In the genomic region with DNA sequence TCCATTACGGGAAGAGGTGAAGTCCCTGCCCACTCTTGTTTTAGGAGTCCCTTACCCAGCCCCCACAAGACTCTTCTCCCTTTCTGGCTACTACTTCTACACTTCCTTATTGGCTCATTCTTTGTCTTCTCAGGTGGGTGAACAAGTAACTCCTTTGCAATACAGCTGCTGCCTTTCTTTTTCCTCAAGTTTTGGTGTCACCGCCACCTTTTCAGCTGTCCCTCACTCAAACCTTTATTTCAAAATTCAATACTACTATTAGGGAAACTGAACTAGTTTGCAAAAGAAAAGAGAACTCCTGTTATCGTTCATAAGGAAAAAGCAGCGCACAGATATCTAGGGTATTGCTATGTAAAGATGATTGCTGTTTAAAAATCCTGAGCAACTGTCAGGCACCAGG, we compare ENCODE assay signal across 1 cellular context.
A peak's percentile ranks its signal among the peaks of the same experiment; 100 is the strongest.
TF ChIP-seq lines count a peak whose summit lies in the region.

No MANE protein-coding gene starts in this region.

TF ChIP-seq in HepG2, 621 proteins besides CTCF, POLR2A, EP300 and RAD21:
- no peak for TF ChIP-seq ZNF33B (CRISPR knock-in tag; IDR thresholded peaks at IDR 0.05)
- TF ChIP-seq, protein P1, sequence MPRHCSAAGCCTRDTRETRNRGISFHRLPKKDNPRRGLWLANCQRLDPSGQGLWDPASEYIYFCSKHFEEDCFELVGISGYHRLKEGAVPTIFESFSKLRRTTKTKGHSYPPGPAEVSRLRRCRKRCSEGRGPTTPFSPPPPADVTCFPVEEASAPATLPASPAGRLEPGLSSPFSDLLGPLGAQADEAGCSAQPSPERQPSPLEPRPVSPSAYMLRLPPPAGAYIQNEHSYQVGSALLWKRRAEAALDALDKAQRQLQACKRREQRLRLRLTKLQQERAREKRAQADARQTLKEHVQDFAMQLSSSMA (CRISPR knock-in tag; IDR thresholded peaks at IDR 0.05) = no peak
- peak; percentile 82 for TF ChIP-seq RBM22 (optimal IDR thresholded peaks at IDR 0.05; ENCODE audit: low read length)
- TF ChIP-seq RBFOX2 (IDR thresholded peaks at IDR 0.05; ENCODE audit: low read depth, low read length) = 0 out of 2 replicates have a peak, but pooled peaks have one; percentile 4
- no peak for TF ChIP-seq HMGA1 (CRISPR knock-in tag; conservative IDR thresholded peaks at IDR 0.05)
- no peak for TF ChIP-seq POLR2AphosphoS2 (IDR thresholded peaks at IDR 0.05; ENCODE audit: low read depth, low read length)
